ENCODE assay signal across 8 cellular contexts in the genomic region with DNA sequence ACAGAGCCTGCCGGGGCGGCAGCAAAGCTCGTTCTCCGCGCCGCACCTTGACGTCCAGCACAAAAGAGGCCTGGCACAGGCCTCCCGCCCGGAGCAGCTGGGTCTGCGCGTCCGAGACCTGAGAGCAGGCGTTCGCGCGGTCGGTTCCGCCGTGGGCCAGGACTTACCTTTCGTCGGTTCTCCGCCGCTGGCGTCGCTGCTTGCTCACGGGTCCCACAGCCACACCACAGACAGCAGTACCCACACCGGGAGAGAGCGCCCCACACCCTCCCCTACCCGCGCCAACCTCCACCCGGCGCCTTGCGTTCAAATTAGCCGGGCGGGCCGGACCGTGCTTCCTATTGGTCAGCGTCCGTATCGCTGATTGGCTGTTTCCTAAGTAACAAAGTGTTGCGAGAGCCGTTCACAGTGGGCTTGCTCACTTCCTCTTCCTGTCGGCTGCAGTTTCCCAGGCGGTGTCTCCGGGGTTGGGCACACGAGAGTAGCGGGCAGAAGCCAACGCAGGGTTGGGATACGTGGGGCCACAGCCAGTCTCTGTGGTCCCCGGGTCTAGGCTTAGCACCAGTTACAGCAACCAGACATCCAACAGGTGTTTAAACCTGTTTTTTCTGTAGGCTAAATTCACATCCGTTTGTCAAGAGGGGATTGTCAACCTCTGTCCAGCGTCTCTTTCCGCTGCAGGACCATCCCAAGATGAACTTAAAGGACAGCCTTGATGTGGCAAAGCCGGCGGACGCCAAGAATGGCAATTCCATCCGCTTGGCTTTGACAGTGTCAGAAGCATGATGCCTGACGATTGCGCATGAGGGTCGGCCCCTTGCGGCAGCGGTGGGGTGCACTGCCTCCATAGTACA. TPM values are rescaled to one million over a fixed set of nuclear protein-coding genes. Genes with fewer than 3 reads are reported as not detected.
DNase-seq lines count a peak whose midpoint lies in the region; ATAC-seq, FAIRE-seq and TF ChIP-seq lines count a peak whose summit lies in the region.

A gene (minus strand): TSS at position 313 of the 854 bp plus-strand sequence. CDS start 11,429 bp downstream, outside the sequence.

- H3K27ac ChIP-seq in AG04450 (ENCODE audit: low read depth, low read length) (peak within 1 kb of the TSS; percentile 47), VCaP (peak within 1 kb of the TSS; percentile 71), breast epithelium (peak within 1 kb of the TSS; percentile 52 to 64), iPS-20b (ENCODE audit: low read length) (peak within 1 kb of the TSS; percentile 53), small intestine (ENCODE audit: low read depth in 1 of 2, low read length in 1 of 2) (peak within 1 kb of the TSS in 1 of 2 donors; percentile 90)

- H3K4me3 ChIP-seq in AG04450 (ENCODE audit: low read depth, low read length), result peak within 1 kb of the TSS; percentile 92
- H3K4me3 ChIP-seq in breast epithelium, result peak within 1 kb of the TSS; percentile 50 to 77 (median 59)
- H3K4me3 ChIP-seq in iPS-20b (ENCODE audit: low read length), result peak within 1 kb of the TSS; percentile 97
- peak within 1 kb of the TSS; percentile 76 to 78 for H3K4me3 ChIP-seq in small intestine (ENCODE audit: low read depth in 1 of 2, low read length in 2 of 2)

- H3K36me3 ChIP-seq in breast epithelium (no peaks in the 10 kb centered on the region), iPS-20b (ENCODE audit: insufficient read depth, low read depth, low read length) (peaks cover 18% of the 10 kb centered on the region; the same call in 1 of the 2 replicates), small intestine (ENCODE audit: control insufficient read depth in 2 of 2, insufficient read depth in 2 of 2, low read length in 2 of 2) (no peaks in the 10 kb centered on the region)

- peak; percentile 34 for TF ChIP-seq POLR2A in breast epithelium (IDR thresholded peaks at IDR 0.05)

- ATAC-seq in GM18870 (IDR thresholded peaks at IDR 0.05; ENCODE audit: unreplicated experiment) (peak; percentile 82), HG03135 (IDR thresholded peaks at IDR 0.05; ENCODE audit: unreplicated experiment) (peak; percentile 93)

- TF ChIP-seq CTCF in AG04450 (IDR thresholded peaks at IDR 0.05; ENCODE audit: low read depth, low read length) (no peak), VCaP (conservative IDR thresholded peaks at IDR 0.05) (no peak), breast epithelium (IDR thresholded peaks at IDR 0.05) (no peak)

- POLR2A ChIA-PET in AG04450 (lab: Yijun Ruan, JAX), result interaction anchor here (0.6 kb wide), 1 partner anchor 55 kb away, joined by 5 read pairs; no protein-coding TSS in a partner anchor

- FAIRE-seq in small intestine (lab: Jason Lieb, UNC), result no peak

- CTCF ChIA-PET in AG04450 (lab: Charles Lee), result interaction anchor here (1.0 kb wide), 1 partner anchor 188 kb away, joined by 5 read pairs; a partner anchor contains a TSS

- WGBS in small intestine, 3 donors, result 2 to 3% (median 3%) methylated on average over 62 of the region's 62 CpGs

- H3K27me3 ChIP-seq in AG04450 (ENCODE audit: control insufficient read depth, insufficient read depth, low read length) (no peaks in the 10 kb centered on the region), breast epithelium (no peaks in the 10 kb centered on the region), iPS-20b (ENCODE audit: insufficient read depth, low read length) (no peaks in the 10 kb centered on the region; the same call in 1 of the 2 replicates), small intestine (ENCODE audit: control insufficient read depth in 2 of 2, insufficient read depth in 2 of 2, low read length in 2 of 2) (no peaks in the 10 kb centered on the region)

- H3K4me1 ChIP-seq in breast epithelium (no peaks in the 10 kb centered on the region), iPS-20b (ENCODE audit: insufficient read depth, low read length) (0 out of 2 replicates have a peak, but pooled peaks cover 3% of the 10 kb centered on the region), small intestine (ENCODE audit: control insufficient read depth in 2 of 2, insufficient read depth in 1 of 2, low read depth in 1 of 2, low read length in 1 of 2) (no peaks in the 10 kb centered on the region)

- intact Hi-C loops in breast epithelium (cut with DNase I; ENCODE audit: low total_unique reads), result no loop called here

- H3K9me3 ChIP-seq in AG04450 (ENCODE audit: control insufficient read depth, insufficient read depth, low read length) (no peaks in the 10 kb centered on the region; the same call in 1 of the 2 replicates), breast epithelium (no peaks in the 10 kb centered on the region), iPS-20b (ENCODE audit: insufficient read depth, low read depth, low read length) (no peaks in the 10 kb centered on the region), small intestine (ENCODE audit: control insufficient read depth, low read depth) (no peaks in the 10 kb centered on the region)

- H3K9ac ChIP-seq in iPS-20b (ENCODE audit: low read depth, low read length), result peak within 1 kb of the TSS; percentile 97

- DNase-seq in AG04450 (ENCODE audit: low read depth, low spot score), result peak; percentile 77
- DNase-seq in NCI-H2227 (lab: John Stamatoyannopoulos, UW; ENCODE audit: unreplicated experiment), result peak; percentile 97
- DNase-seq in breast epithelium (ENCODE audit: low spot score in 2 of 2), result peak; percentile 83 to 85
- peak; percentile 96 for DNase-seq in small intestine

RNA-seq across cellular contexts. Expression of the gene that starts here (rescaled TPM):
- polyA plus RNA-seq in AG04450 (2011; rRNA removed) (2.4 and 2.6 TPM in 2 replicates), small intestine (1 to 10 TPM in 1 of 3 donors, under 1 TPM in 2; 0.27 to 9.5 (median 0.45) TPM)
- 9.5 and 13.3 TPM in 2 replicates for polyA minus RNA-seq in AG04450 (2011; rRNA and poly(A)+ RNA removed)
- under 1 TPM in 2 of 3 donors, not detected in 1; 0.15 to 0.64 TPM for total RNA-seq in breast epithelium

Comparison
In these comparisons a context has a peak if more than half of its experiments do, and no peak if none do; other contexts are left out.
1. Peak in DNase-seq, H3K4me3 ChIP-seq and H3K27ac ChIP-seq in breast epithelium; RNA of the gene not detected or under 1 TPM.